Comparison of ENCODE assay signal across 26 cellular contexts in genomic region chr20:61753987-61754956, GRCh38.
DNase-seq lines count a peak whose midpoint lies in the region; ATAC-seq and TF ChIP-seq lines count a peak whose summit lies in the region.
"Had no signal": no experiment of that assay in that cellular context is flagged by ENCODE, and none has a peak within 500 bp of the region (broad histone marks: within the 10 kb centered on the region; RNA-seq: fewer than 3 reads in every experiment).

No MANE protein-coding gene starts in this region.

- TF ChIP-seq POLR2A in spleen (IDR thresholded peaks at IDR 0.05) = no peak

- peak overlapping the region; percentile 28; the same call in 1 of the 2 replicates for H3K27ac Mint-ChIP-seq in GM23338
- no peak overlapping the region for H3K27ac Mint-ChIP-seq in T-cell
- H3K27ac Mint-ChIP-seq: activated CD4-positive, alpha-beta memory T cell treated with anti-CD3 and anti-CD28 coated beads for 36 hours; activated naive CD8-positive, alpha-beta T cell treated with anti-CD3 and anti-CD28 coated beads, Interleukin-2, amount 10 ng/mL, durations not matched to agents 7 days and 5 days; mesothelial cell of epicardium; natural killer cell; stimulated activated naive CD8-positive, alpha-beta T cell treated with anti-CD3 and anti-CD28 coated beads, Interleukin-15, Interleukin-2, amounts not matched to agents 100 ng/mL and 50 ng/mL, for 24 hours had no signal

- no peak for ATAC-seq in GM23338
- no peak for ATAC-seq in RWPE2 (ENCODE audit: low read depth)
- ATAC-seq in HG03571 (IDR thresholded peaks at IDR 0.05; ENCODE audit: unreplicated experiment) = no peak
- ATAC-seq in HG02610 (IDR thresholded peaks at IDR 0.05; ENCODE audit: unreplicated experiment) = no peak
- no peak for ATAC-seq in HG02973 (IDR thresholded peaks at IDR 0.05; ENCODE audit: unreplicated experiment)
- no peak for ATAC-seq in T-cell (replicated peaks in 1 of 4)
- ATAC-seq: gastroesophageal sphincter had no signal

- intact Hi-C loops in spleen (cut with DNase I; ENCODE audit: low total_unique reads) = no loop called here

- DNase-seq in GM23338 (ENCODE audit: low spot score) = no peak
- DNase-seq in RWPE2 (ENCODE audit: low spot score) = peak; percentile 77
- peak; percentile 13 for DNase-seq in mesenchymal stem cell
- DNase-seq in spleen = peak; percentile 59
- no peak for DNase-seq in T-cell
- DNase-seq: activated CD4-positive, alpha-beta memory T cell treated with anti-CD3 and anti-CD28 coated beads for 36 hours; activated CD4-positive, CD25-positive, alpha-beta regulatory T cell; activated effector memory CD4-positive, alpha-beta T cell treated with Interleukin-2 at 50 U/mL for 16 hours; activated naive CD8-positive, alpha-beta T cell treated with anti-CD3 and anti-CD28 coated beads, Interleukin-2, amount 10 ng/mL, durations not matched to agents 7 days and 5 days; C1 segment of cervical spinal cord; cortex of kidney; KG1; MV-4-11; natural killer cell; NCI-H1694 treated with DMSO at 0.1 percent for 48 hours; NCI-H526; stimulated activated CD4-positive, alpha-beta T cell treated with anti-CD3 and anti-CD28 coated beads, Interleukin-2, amount 100 ng/mL, for 48 hours; T1000; tibial artery had no signal

- H3K4me2 ChIP-seq in GM23338 (no peak overlapping the region), mesenchymal stem cell (ENCODE audit: low read length, poor library complexity, severe bottlenecking) (no peak overlapping the region)

- H3K4me3 ChIP-seq in GM23338 (no peak overlapping the region), RWPE2 (ENCODE audit: severe bottlenecking) (no peak overlapping the region), mesenchymal stem cell (ENCODE audit: insufficient read depth in 1 of 2, low read depth in 1 of 2, low read length in 2 of 2) (no peak overlapping the region), spleen (no peak overlapping the region)
- H3K4me3 ChIP-seq: gastroesophageal sphincter, tibial artery had no signal

- peaks cover 3% of the 10 kb centered on the region; the same call in 1 of the 2 replicates for H3K4me1 ChIP-seq in GM23338 (ENCODE audit: insufficient read depth)
- peaks cover 10% of the 10 kb centered on the region for H3K4me1 ChIP-seq in RWPE2 (ENCODE audit: insufficient read depth, poor library complexity, severe bottlenecking)
- H3K4me1 ChIP-seq in mesenchymal stem cell (ENCODE audit: control insufficient read depth, insufficient read depth, low read depth, low read length) = peaks cover 34% of the 10 kb centered on the region
- peaks cover 0 to 14% (median 2%) of the 10 kb centered on the region in 6 donors for H3K4me1 ChIP-seq in spleen
- H3K4me1 ChIP-seq: gastroesophageal sphincter, parathyroid adenoma, tibial artery had no signal

- POLR2A ChIA-PET in T-cell (lab: Charles Lee) = no interaction called here

- H4K8ac ChIP-seq in mesenchymal stem cell (ENCODE audit: low read length) = peak overlapping the region; percentile 66

- no peak overlapping the region for H2BK5ac ChIP-seq in mesenchymal stem cell (ENCODE audit: low read depth, low read length, poor library complexity, severe bottlenecking)

- no peaks in the 10 kb centered on the region for H4K20me1 ChIP-seq in GM23338 (replicated peaks; ENCODE audit: insufficient read depth)

- CTCF ChIA-PET in T-cell (lab: Charles Lee) = no interaction called here

- peaks cover 22% of the 10 kb centered on the region for H3K4me1 Mint-ChIP-seq in GM23338
- H3K4me1 Mint-ChIP-seq in T-cell = no peaks in the 10 kb centered on the region
- H3K4me1 Mint-ChIP-seq: activated naive CD8-positive, alpha-beta T cell treated with anti-CD3 and anti-CD28 coated beads, Interleukin-2, amount 10 ng/mL, durations not matched to agents 7 days and 5 days; natural killer cell had no signal

- H3K23ac ChIP-seq in mesenchymal stem cell (ENCODE audit: low read length in 2 of 2) = no peak overlapping the region

- H3K18ac ChIP-seq in mesenchymal stem cell (ENCODE audit: low read depth in 1 of 2, low read length in 2 of 2) = peak overlapping the region; percentile 47 to 93

- peaks cover 5% of the 10 kb centered on the region; the same call in 1 of the 2 replicates for H3K36me3 ChIP-seq in GM23338 (ENCODE audit: insufficient read depth)
- peaks cover under 1% of the 10 kb centered on the region; the same call in 1 of the 2 replicates for H3K36me3 ChIP-seq in RWPE2 (ENCODE audit: low read depth)
- peaks cover 0 to 4% of the 10 kb centered on the region in 2 experiments for H3K36me3 ChIP-seq in mesenchymal stem cell (ENCODE audit: control insufficient read depth in 1 of 2, insufficient read depth in 2 of 2, low read depth in 1 of 2, low read length in 2 of 2)
- no peaks in the 10 kb centered on the region for H3K36me3 ChIP-seq in spleen
- H3K36me3 ChIP-seq: gastroesophageal sphincter, tibial artery had no signal

- H2AFZ ChIP-seq in GM23338 = no peak overlapping the region
- no peak overlapping the region for H2AFZ ChIP-seq in mesenchymal stem cell (ENCODE audit: low read depth, low read length)
- H2AFZ ChIP-seq: parathyroid adenoma had no signal

- no peak overlapping the region for H2AK5ac ChIP-seq in mesenchymal stem cell (ENCODE audit: low read length, severe bottlenecking)

- no peak overlapping the region for H3K4me3 Mint-ChIP-seq in GM23338
- H3K4me3 Mint-ChIP-seq in T-cell = no peak overlapping the region
- H3K4me3 Mint-ChIP-seq: activated CD4-positive, alpha-beta memory T cell treated with anti-CD3 and anti-CD28 coated beads for 36 hours; activated naive CD8-positive, alpha-beta T cell treated with anti-CD3 and anti-CD28 coated beads, Interleukin-2, amount 10 ng/mL, durations not matched to agents 7 days and 5 days; mesothelial cell of epicardium; natural killer cell; stimulated activated naive CD8-positive, alpha-beta T cell treated with anti-CD3 and anti-CD28 coated beads, Interleukin-15, Interleukin-2, amounts not matched to agents 100 ng/mL and 50 ng/mL, for 24 hours had no signal

- peak overlapping the region; percentile 4 to 40 for H3K4ac ChIP-seq in mesenchymal stem cell (ENCODE audit: low read depth in 1 of 2, low read length in 2 of 2)

- H3K14ac ChIP-seq in mesenchymal stem cell (ENCODE audit: low read length in 2 of 2) = peak overlapping the region in 1 of 2 experiments; percentile 98

- no peak overlapping the region for H2BK15ac ChIP-seq in mesenchymal stem cell (ENCODE audit: low read depth, poor library complexity, severe bottlenecking)

- H3K9me3 ChIP-seq in RWPE2 (ENCODE audit: severe bottlenecking) (no peaks in the 10 kb centered on the region), mesenchymal stem cell (ENCODE audit: control insufficient read depth, low read length) (no peaks in the 10 kb centered on the region), spleen (peaks cover 0 to 30% (median 18%) of the 10 kb centered on the region in 8 donors)

- no peaks in the 10 kb centered on the region for H3K79me2 ChIP-seq in GM23338 (replicated peaks; ENCODE audit: insufficient read depth)
- H3K79me2 ChIP-seq: parathyroid adenoma had no signal

- TF ChIP-seq CTCF in GM23338 (conservative IDR thresholded peaks at IDR 0.05; ENCODE audit: low read depth in 2 of 2) = no peak
- no peak for TF ChIP-seq CTCF in RWPE2 (IDR thresholded peaks at IDR 0.05; ENCODE audit: poor library complexity, severe bottlenecking)
- TF ChIP-seq CTCF in spleen (IDR thresholded peaks at IDR 0.05 in 8 of 11, conservative IDR thresholded peaks at IDR 0.05 in 3 of 11) = no peak

- peak overlapping the region in 1 of 2 experiments; percentile 87 for H2BK12ac ChIP-seq in mesenchymal stem cell (ENCODE audit: low read length in 2 of 2)

- WGBS in mesenchymal stem cell = 89% methylated on average over 19 of the region's 23 CpGs
- WGBS in spleen, 5 donors = 88 to 92% (median 90%) methylated on average over 17 to 23 of the region's 23 CpGs

- H3K27me3 Mint-ChIP-seq in GM23338 (ENCODE audit: insufficient read depth, low read depth, poor library complexity) = peaks cover 8% of the 10 kb centered on the region
- H3K27me3 Mint-ChIP-seq in T-cell = no peaks in the 10 kb centered on the region
- H3K27me3 Mint-ChIP-seq: activated CD4-positive, alpha-beta memory T cell treated with anti-CD3 and anti-CD28 coated beads for 36 hours; stimulated activated naive CD8-positive, alpha-beta T cell treated with anti-CD3 and anti-CD28 coated beads, Interleukin-15, Interleukin-2, amounts not matched to agents 100 ng/mL and 50 ng/mL, for 24 hours had no signal

- H3K79me1 ChIP-seq in mesenchymal stem cell (replicated peaks; ENCODE audit: low read length, poor library complexity, severe bottlenecking) = no peaks in the 10 kb centered on the region

- peak overlapping the region; percentile 45 for H2BK120ac ChIP-seq in mesenchymal stem cell (ENCODE audit: low read depth, low read length)

- H3K9me3 Mint-ChIP-seq in GM23338 (peaks cover 15% of the 10 kb centered on the region), T-cell (peaks cover 3 to 8% (median 5%) of the 10 kb centered on the region in 3 donors)

- no peaks in the 10 kb centered on the region for H3F3A ChIP-seq in GM23338 (replicated peaks; ENCODE audit: low read depth)

- no peak overlapping the region for H3K9ac ChIP-seq in mesenchymal stem cell (ENCODE audit: low read length)
- H3K9ac ChIP-seq: parathyroid adenoma had no signal

- no peaks in the 10 kb centered on the region for H3K9me2 ChIP-seq in GM23338 (ENCODE audit: insufficient read depth)

- H3K27ac ChIP-seq in GM23338 (ENCODE audit: low read depth) (no peak overlapping the region), RWPE2 (ENCODE audit: poor library complexity, severe bottlenecking) (no peak overlapping the region), mesenchymal stem cell (ENCODE audit: low read length, poor library complexity, severe bottlenecking) (no peak overlapping the region), spleen (no peak overlapping the region)
- H3K27ac ChIP-seq: gastroesophageal sphincter, parathyroid adenoma, tibial artery had no signal

- H3K36me3 Mint-ChIP-seq in GM23338 (ENCODE audit: low read depth) = 0 out of 3 replicates have a peak, but pooled peaks cover 3% of the 10 kb centered on the region
- H3K36me3 Mint-ChIP-seq in T-cell = no peaks in the 10 kb centered on the region
- H3K36me3 Mint-ChIP-seq: activated CD4-positive, alpha-beta memory T cell treated with anti-CD3 and anti-CD28 coated beads for 36 hours; activated naive CD8-positive, alpha-beta T cell treated with anti-CD3 and anti-CD28 coated beads, Interleukin-2, amount 10 ng/mL, durations not matched to agents 7 days and 5 days; mesothelial cell of epicardium; natural killer cell had no signal

- H4K91ac ChIP-seq in mesenchymal stem cell (ENCODE audit: low read length) = peak overlapping the region; percentile 88

- H3K27me3 ChIP-seq in GM23338 (ENCODE audit: insufficient read depth) = no peaks in the 10 kb centered on the region
- H3K27me3 ChIP-seq in RWPE2 (ENCODE audit: insufficient read depth, poor library complexity, severe bottlenecking) = no peaks in the 10 kb centered on the region
- no peaks in the 10 kb centered on the region for H3K27me3 ChIP-seq in mesenchymal stem cell (ENCODE audit: control insufficient read depth in 1 of 2, insufficient read depth in 1 of 2, low read length in 2 of 2)
- H3K27me3 ChIP-seq in spleen (replicated peaks in 1 of 7) = peaks cover 0 to 3% (median 0%) of the 10 kb centered on the region in 7 donors

Comparison
In these comparisons a context has a peak if more than half of its experiments do, and no peak if none do; other contexts are left out.
1. DNase-seq: peak in RWPE2 (single experiment), mesenchymal stem cell (single experiment) and spleen (single experiment); none in GM23338 (single experiment) and T-cell (0 of 34).